In the genomic region with DNA sequence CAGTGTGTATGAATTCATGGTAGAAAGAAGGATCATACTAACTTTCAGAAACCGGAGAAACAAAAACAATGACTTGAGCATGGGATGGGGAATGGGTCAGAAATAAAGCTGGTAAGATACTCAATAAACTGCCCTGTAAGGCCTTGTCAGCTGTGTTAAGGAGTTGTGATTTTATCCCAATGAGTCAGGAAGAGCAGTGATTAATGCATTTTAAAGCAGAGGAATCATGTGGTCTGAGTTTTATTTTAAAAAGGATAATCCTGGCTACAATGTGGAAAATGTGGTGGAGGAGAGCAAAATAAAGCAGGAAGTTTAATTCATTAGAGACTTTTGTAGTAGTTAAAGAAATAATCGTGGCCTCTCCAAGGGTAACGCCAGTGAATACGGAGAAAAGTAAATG, we compare ENCODE assay signal across 20 cellular contexts. TPM values are rescaled to one million over a fixed set of nuclear protein-coding genes. Genes with fewer than 3 reads are reported as not detected.
DNase-seq lines count a peak whose midpoint lies in the region; ATAC-seq, FAIRE-seq and TF ChIP-seq lines count a peak whose summit lies in the region.
"Had no signal": no experiment of that assay in that cellular context is flagged by ENCODE, and none has a peak within 500 bp of the region (broad histone marks: within the 10 kb centered on the region; RNA-seq: fewer than 3 reads in every experiment).

No MANE protein-coding gene starts in this region.

- peaks cover 12% of the 10 kb centered on the region for H3K4me1 ChIP-seq in mammary epithelial cell (ENCODE audit: insufficient read depth, low read length)
- H3K4me1 ChIP-seq in breast epithelium, result no peaks in the 10 kb centered on the region
- peaks cover 12% of the 10 kb centered on the region for H3K4me1 ChIP-seq in astrocyte (ENCODE audit: insufficient read depth, low read length)
- no peaks in the 10 kb centered on the region for H3K4me1 ChIP-seq in testis
- H3K4me1 ChIP-seq: transverse colon had no signal

- no peak for TF ChIP-seq CTCF in mammary epithelial cell (conservative IDR thresholded peaks at IDR 0.05 in 1 of 2, IDR thresholded peaks at IDR 0.05 in 1 of 2; ENCODE audit: extremely low read depth in 1 of 2, insufficient read depth in 1 of 2, low read depth in 1 of 2, low read length in 2 of 2)
- TF ChIP-seq CTCF in breast epithelium (IDR thresholded peaks at IDR 0.05), result no peak
- TF ChIP-seq CTCF in astrocyte (IDR thresholded peaks at IDR 0.05; ENCODE audit: insufficient read depth, low read depth, low read length), result no peak
- no peak for TF ChIP-seq CTCF in foreskin fibroblast (IDR thresholded peaks at IDR 0.05; ENCODE audit: low read depth, low read length)
- TF ChIP-seq CTCF in testis (IDR thresholded peaks at IDR 0.05), result no peak

- peaks cover 12% of the 10 kb centered on the region for H3K36me3 Mint-ChIP-seq in astrocyte (ENCODE audit: low read depth, unreplicated experiment)

- 95% methylated on average over 4 of the region's 4 CpGs for WGBS in mammary epithelial cell (ENCODE audit: low coverage, missing lambda C conversion rate)
- WGBS in testis, 2 donors, result 93% methylated on average over 4 of the region's 4 CpGs

- ATAC-seq in GM19324 (IDR thresholded peaks at IDR 0.05; ENCODE audit: low FRiP score, unreplicated experiment) (no peak), HG03196 (IDR thresholded peaks at IDR 0.05; ENCODE audit: unreplicated experiment) (no peak), HG03139 (IDR thresholded peaks at IDR 0.05; ENCODE audit: unreplicated experiment) (no peak)
- ATAC-seq: activated CD4-positive, alpha-beta T cell treated with anti-CD3 and anti-CD28 coated beads for 36 hours had no signal

- dilution Hi-C loops in mammary epithelial cell (cut with HindIII; ENCODE audit: low sequenced_read_pairs), result no loop called here

- H3K9ac ChIP-seq in mammary epithelial cell (ENCODE audit: insufficient read depth, low read length) (no peak overlapping the region), astrocyte (ENCODE audit: low read length) (peak overlapping the region; percentile 40)

- TF ChIP-seq POLR2A in breast epithelium (IDR thresholded peaks at IDR 0.05) (no peak), testis (IDR thresholded peaks at IDR 0.05) (no peak)

- H3K9me3 ChIP-seq in mammary epithelial cell (replicated peaks; ENCODE audit: insufficient read depth, low read length) (no peaks in the 10 kb centered on the region), breast epithelium (no peaks in the 10 kb centered on the region), astrocyte (ENCODE audit: insufficient read depth, low read depth, low read length) (no peaks in the 10 kb centered on the region), testis (no peaks in the 10 kb centered on the region)
- H3K9me3 ChIP-seq: transverse colon had no signal

- CTCF ChIA-PET in mammary epithelial cell (lab: Charles Lee; ENCODE audit: low non-redundant PET), result no interaction called here

- H3K4me3 ChIP-seq in mammary epithelial cell (replicated peaks in 1 of 3; ENCODE audit: insufficient read depth in 1 of 3, low read depth in 2 of 3, low read length in 3 of 3) (no peak overlapping the region), breast epithelium (no peak overlapping the region), astrocyte (ENCODE audit: insufficient read depth, low read depth, low read length) (no peak overlapping the region), foreskin fibroblast (ENCODE audit: low read depth in 1 of 2, low read length in 2 of 2) (no peak overlapping the region), testis (no peak overlapping the region)
- H3K4me3 ChIP-seq: transverse colon had no signal

- H3K27ac ChIP-seq in mammary epithelial cell (ENCODE audit: insufficient read depth, low read depth, low read length), result no peak overlapping the region
- H3K27ac ChIP-seq in breast epithelium, result no peak overlapping the region
- peak overlapping the region; percentile 46 for H3K27ac ChIP-seq in astrocyte (ENCODE audit: low read depth, low read length)
- H3K27ac ChIP-seq in testis, result no peak overlapping the region
- H3K27ac ChIP-seq: transverse colon had no signal

- in situ Hi-C loops in mammary epithelial cell (cut with MboI; ENCODE audit: low sequenced_read_pairs in 2 of 2), result no loop called here

- H4K20me1 ChIP-seq in mammary epithelial cell (ENCODE audit: insufficient read depth, low read length) (no peaks in the 10 kb centered on the region), astrocyte (ENCODE audit: insufficient read depth, low read length) (peaks cover 3% of the 10 kb centered on the region)

- H3K36me3 ChIP-seq in mammary epithelial cell (ENCODE audit: insufficient read depth, low read length) (peaks cover 34% of the 10 kb centered on the region), breast epithelium (peaks cover 7% of the 10 kb centered on the region), astrocyte (ENCODE audit: insufficient read depth, low read length) (peaks cover 56% of the 10 kb centered on the region), testis (ENCODE audit: low read depth, missing control alignments) (no peaks in the 10 kb centered on the region)

- BruUV-seq in mammary epithelial cell (replicated peaks; lab: Mats Ljungman, UMichigan), result no TSS peak

- peak overlapping the region; percentile 3 for H3K27ac Mint-ChIP-seq in astrocyte (ENCODE audit: unreplicated experiment)
- H3K27ac Mint-ChIP-seq: activated CD4-positive, alpha-beta T cell treated with anti-CD3 and anti-CD28 coated beads for 36 hours had no signal

- peak; percentile 76 for FAIRE-seq in astrocyte (lab: Jason Lieb, UNC)
- FAIRE-seq: A204.1 had no signal

- H3K4me3 Mint-ChIP-seq in astrocyte (ENCODE audit: unreplicated experiment), result no peak overlapping the region
- H3K4me3 Mint-ChIP-seq: activated CD4-positive, alpha-beta T cell treated with anti-CD3 and anti-CD28 coated beads for 36 hours had no signal

- peaks cover 17% of the 10 kb centered on the region for H3K4me1 Mint-ChIP-seq in astrocyte (ENCODE audit: low read depth, unreplicated experiment)
- H3K4me1 Mint-ChIP-seq: activated CD4-positive, alpha-beta T cell treated with anti-CD3 and anti-CD28 coated beads for 36 hours had no signal

- H3K79me2 ChIP-seq in mammary epithelial cell (ENCODE audit: insufficient read depth, low read length) (peaks cover 4% of the 10 kb centered on the region), astrocyte (ENCODE audit: insufficient read depth, low read length) (no peaks in the 10 kb centered on the region)

- no peaks in the 10 kb centered on the region for H3K27me3 Mint-ChIP-seq in astrocyte (ENCODE audit: low read depth, unreplicated experiment)
- H3K27me3 Mint-ChIP-seq: activated CD4-positive, alpha-beta T cell treated with anti-CD3 and anti-CD28 coated beads for 36 hours had no signal

- no peaks in the 10 kb centered on the region for H3K27me3 ChIP-seq in mammary epithelial cell (ENCODE audit: insufficient read depth, low read length)
- H3K27me3 ChIP-seq in breast epithelium, result no peaks in the 10 kb centered on the region
- H3K27me3 ChIP-seq in astrocyte (ENCODE audit: insufficient read depth, low read length), result no peaks in the 10 kb centered on the region
- H3K27me3 ChIP-seq in testis, result no peaks in the 10 kb centered on the region
- H3K27me3 ChIP-seq: transverse colon had no signal

- peak; percentile 22 for DNase-seq in mammary epithelial cell
- DNase-seq in breast epithelium (ENCODE audit: low spot score in 2 of 2), result no peak
- DNase-seq in astrocyte (ENCODE audit: low read depth), result peak; percentile 72
- peak; percentile 31 to 64 for DNase-seq in foreskin fibroblast
- no peak for DNase-seq in testis
- DNase-seq: activated CD4-positive, alpha-beta T cell treated with anti-CD3 and anti-CD28 coated beads for 36 hours; activated CD8-positive, alpha-beta memory T cell treated with anti-CD3 and anti-CD28 coated beads, Interleukin-2, amount 50 U/mL, for 48 hours; activated naive CD4-positive, alpha-beta T cell treated with Interleukin-2 at 50 U/mL for 16 hours; effector memory CD4-positive, alpha-beta T cell; islet precursor cell; mesendoderm; NCI-H1105 treated with DMSO at 0.1 percent for 48 hours; nucleus accumbens; Right ventricle myocardium superior; transverse colon had no signal

- no peak overlapping the region for H3K4me2 ChIP-seq in mammary epithelial cell (ENCODE audit: insufficient read depth, low read depth, low read length)
- H3K4me2 ChIP-seq in astrocyte (ENCODE audit: low read length), result peak overlapping the region; percentile 69

- intact Hi-C loops in mammary epithelial cell (cut with micrococcal nuclease) (loop anchor here (5.0 kb wide), 1 partner anchor 46 kb away; a partner anchor contains a TSS), breast epithelium (cut with DNase I; ENCODE audit: low total_unique reads) (no loop called here), testis (cut with DNase I; ENCODE audit: low total_unique reads) (no loop called here)

- H2AFZ ChIP-seq in mammary epithelial cell (ENCODE audit: low read depth, low read length) (no peak overlapping the region), astrocyte (ENCODE audit: low read depth, low read length) (no peak overlapping the region)

- no peaks in the 10 kb centered on the region for H3K9me3 Mint-ChIP-seq in astrocyte (ENCODE audit: unreplicated experiment)

RNA-seq across cellular contexts. Expression of a gene that starts 28.7 kb away (rescaled TPM):
- 10 to 100 TPM; 21.3 to 26.3 TPM for total RNA-seq in mammary epithelial cell
- 3.3 TPM for polyA plus RNA-seq in mammary epithelial cell
- polyA minus RNA-seq in mammary epithelial cell, result 18.2 TPM
- total RNA-seq in breast epithelium, result 10 to 100 TPM; 28.3 to 40.1 (median 31.1) TPM
- 27.0 and 28.8 TPM in 2 replicates for total RNA-seq in astrocyte
- total RNA-seq in testis, result 10 to 100 TPM; 19.0 to 26.8 TPM
- polyA plus RNA-seq in testis (ENCODE audit: insufficient read depth, low read depth, low replicate concordance), result 8.8 TPM

RNA-seq across cellular contexts. Expression of a gene that starts 29.0 kb away (rescaled TPM):
- total RNA-seq in mammary epithelial cell, result 10 to 100 TPM; 46.0 to 76.1 TPM
- 24.8 TPM for polyA plus RNA-seq in mammary epithelial cell
- polyA minus RNA-seq in mammary epithelial cell, result 44.9 TPM
- 100 to 1,000 TPM in 1 of 3 donors, 10 to 100 TPM in 2; 95.7 to 107 (median 98.8) TPM for total RNA-seq in breast epithelium
- 68.1 and 68.7 TPM in 2 replicates for total RNA-seq in astrocyte
- total RNA-seq in testis, result 100 to 1,000 TPM; 108 to 126 TPM
- 33.7 TPM for polyA plus RNA-seq in testis (ENCODE audit: insufficient read depth, low read depth, low replicate concordance)

RNA-seq across cellular contexts. Expression of a gene that starts 45.4 kb away (rescaled TPM):
- total RNA-seq in mammary epithelial cell (1 to 10 TPM; 2.7 to 8.8 TPM), breast epithelium (1 to 10 TPM in 2 of 3 donors, under 1 TPM in 1; 0.32 to 4.3 (median 3.2) TPM), astrocyte (0.19 and 0.43 TPM in 2 replicates), testis (10 to 100 TPM; 13.8 to 14.4 TPM)
- polyA plus RNA-seq in mammary epithelial cell (3.0 TPM), testis (ENCODE audit: insufficient read depth, low read depth, low replicate concordance) (19.9 TPM)
- 0.31 TPM for polyA minus RNA-seq in mammary epithelial cell
- total RNA-seq: activated CD4-positive, alpha-beta T cell treated with anti-CD3 and anti-CD28 coated beads for 36 hours; Right ventricle myocardium superior; skeletal muscle tissue had no signal

RNA-seq across cellular contexts. Expression of a gene that starts 51.7 kb away (rescaled TPM):
- total RNA-seq in mammary epithelial cell (under 1 TPM; 0.33 to 0.92 TPM), breast epithelium (under 1 TPM in 2 of 3 donors, not detected in 1; 0.73 to 0.98 TPM), astrocyte (not detected in 2 replicates), testis (under 1 TPM; 0.39 to 0.68 TPM)
- polyA plus RNA-seq in mammary epithelial cell (0.42 TPM), testis (ENCODE audit: insufficient read depth, low read depth, low replicate concordance) (0.42 TPM)
- not detected for polyA minus RNA-seq in mammary epithelial cell
- total RNA-seq: activated CD4-positive, alpha-beta T cell treated with anti-CD3 and anti-CD28 coated beads for 36 hours; Right ventricle myocardium superior; skeletal muscle tissue had no signal

Comparison
In these comparisons a context has a peak if more than half of its experiments do, and no peak if none do; other contexts are left out.
1. DNase-seq: peak in mammary epithelial cell (single experiment), astrocyte (single experiment) and foreskin fibroblast (2 of 2); none in breast epithelium (0 of 2) and testis (single experiment).